ENCODE assay signal across 9 cellular contexts in genomic region chr17:62778990-62779681, GRCh38. TPM values are rescaled to one million over a fixed set of nuclear protein-coding genes. Genes with fewer than 3 reads are reported as not detected.
DNase-seq lines count a peak whose midpoint lies in the region; ATAC-seq and TF ChIP-seq lines count a peak whose summit lies in the region.
"Had no signal": no experiment of that assay in that cellular context is flagged by ENCODE, and none has a peak within 500 bp of the region (broad histone marks: within the 10 kb centered on the region; RNA-seq: fewer than 3 reads in every experiment).

No MANE protein-coding gene starts in this region.

- H3K36me3 Mint-ChIP-seq in stimulated activated naive B cell treated with anti-CD40 and anti-IgM and Interleukin-4, amounts not matched to agents 10 μg/mL and 1 μg/mL and 100 μg/mL, for 72 hours: peaks cover 0 to 1% of the 10 kb centered on the region in 2 donors

- H3K9me3 ChIP-seq in ovary: no peaks in the 10 kb centered on the region
- H3K9me3 ChIP-seq in tibial nerve: no peaks in the 10 kb centered on the region

- no peak overlapping the region for H3K27ac Mint-ChIP-seq in stimulated activated naive B cell treated with anti-CD40 and anti-IgM and Interleukin-4, amounts not matched to agents 10 μg/mL and 1 μg/mL and 100 μg/mL, for 72 hours
- H3K27ac Mint-ChIP-seq: stimulated activated naive CD8-positive, alpha-beta T cell treated with anti-CD3 and anti-CD28 coated beads, Interleukin-15, Interleukin-2, amounts not matched to agents 100 ng/mL and 50 ng/mL, for 24 hours had no signal

- H3K9me3 Mint-ChIP-seq in stimulated activated naive B cell treated with anti-CD40 and anti-IgM and Interleukin-4, amounts not matched to agents 10 μg/mL and 1 μg/mL and 100 μg/mL, for 72 hours: peaks cover 3 to 4% of the 10 kb centered on the region in 2 donors

- no peak for TF ChIP-seq POLR2A in ovary (IDR thresholded peaks at IDR 0.05)
- TF ChIP-seq POLR2A in tibial nerve (IDR thresholded peaks at IDR 0.05): no peak
- TF ChIP-seq POLR2A in GM18505 (IDR thresholded peaks at IDR 0.05; ENCODE audit: borderline replicate concordance, extremely low read depth, insufficient read depth, insufficient read length): no peak

- TF ChIP-seq EP300 in ovary (IDR thresholded peaks at IDR 0.05) (no peak), tibial nerve (IDR thresholded peaks at IDR 0.05) (no peak)

- H3K4me3 ChIP-seq in choroid plexus epithelial cell (ENCODE audit: low read depth, low read length): no peak overlapping the region
- H3K4me3 ChIP-seq in ovary: no peak overlapping the region
- no peak overlapping the region for H3K4me3 ChIP-seq in tibial nerve

- 35 to 46% (median 38%) methylated on average over 21 of the region's 21 CpGs for WGBS in ovary, 3 donors
- 47 to 53% methylated on average over 20 to 21 of the region's 21 CpGs for WGBS in tibial nerve, 2 donors

- no peaks in the 10 kb centered on the region for H3K4me1 Mint-ChIP-seq in stimulated activated naive B cell treated with anti-CD40 and anti-IgM and Interleukin-4, amounts not matched to agents 10 μg/mL and 1 μg/mL and 100 μg/mL, for 72 hours

- H3K27ac ChIP-seq in ovary: no peak overlapping the region
- no peak overlapping the region for H3K27ac ChIP-seq in tibial nerve

- H3K27me3 Mint-ChIP-seq in stimulated activated naive B cell treated with anti-CD40 and anti-IgM and Interleukin-4, amounts not matched to agents 10 μg/mL and 1 μg/mL and 100 μg/mL, for 72 hours: peaks cover 2 to 12% of the 10 kb centered on the region in 2 donors

- H3K27me3 ChIP-seq in ovary (no peaks in the 10 kb centered on the region), tibial nerve (no peaks in the 10 kb centered on the region)

- intact Hi-C loops in ovary (cut with DNase I): no loop called here

- H3K36me3 ChIP-seq in ovary: no peaks in the 10 kb centered on the region
- H3K36me3 ChIP-seq in tibial nerve: no peaks in the 10 kb centered on the region

- no peak overlapping the region for H3K4me3 Mint-ChIP-seq in stimulated activated naive B cell treated with anti-CD40 and anti-IgM and Interleukin-4, amounts not matched to agents 10 μg/mL and 1 μg/mL and 100 μg/mL, for 72 hours
- H3K4me3 Mint-ChIP-seq: stimulated activated naive CD8-positive, alpha-beta T cell treated with anti-CD3 and anti-CD28 coated beads, Interleukin-15, Interleukin-2, amounts not matched to agents 100 ng/mL and 50 ng/mL, for 24 hours had no signal

- ATAC-seq in GM18505 (IDR thresholded peaks at IDR 0.05; ENCODE audit: unreplicated experiment) (no peak), GM21619 (IDR thresholded peaks at IDR 0.05; ENCODE audit: unreplicated experiment) (no peak)
- ATAC-seq in stimulated activated naive B cell treated with anti-CD40 and anti-IgM and Interleukin-4, amounts not matched to agents 10 μg/mL and 1 μg/mL and 100 μg/mL, for 72 hours (replicated peaks): no peak

- H3K4me1 ChIP-seq in ovary (ENCODE audit: insufficient read depth): peaks cover 2% of the 10 kb centered on the region
- H3K4me1 ChIP-seq in tibial nerve: peaks cover 0 to 3% (median 0%) of the 10 kb centered on the region in 4 donors

- no peak for TF ChIP-seq CTCF in choroid plexus epithelial cell (conservative IDR thresholded peaks at IDR 0.05; ENCODE audit: low read depth, low read length)
- TF ChIP-seq CTCF in ovary (IDR thresholded peaks at IDR 0.05): no peak
- no peak for TF ChIP-seq CTCF in tibial nerve (IDR thresholded peaks at IDR 0.05)

- DNase-seq in ELF-1 (ENCODE audit: low read depth, low spot score) (peak; percentile 78), NCI-H2171 treated with DMSO at 0.1 percent for 48 hours (lab: John Stamatoyannopoulos, UW) (peak; percentile 98), choroid plexus epithelial cell (ENCODE audit: low read depth) (peak; percentile 96), ovary (peak in 3 of 5 donors; percentile 13 to 45 (median 43)), tibial nerve (ENCODE audit: low spot score in 2 of 2) (no peak)
- no peak for DNase-seq in stimulated activated naive B cell treated with anti-CD40 and anti-IgM and Interleukin-4, amounts not matched to agents 10 μg/mL and 1 μg/mL and 100 μg/mL, for 72 hours

RNA-seq across cellular contexts. Expression of gene MARCHF10, which starts 29.0 kb away (rescaled TPM):
- 1 to 10 TPM in 1 of 7 donors, under 1 TPM in 3, not detected in 3; 0.35 to 6.5 (median 0.71) TPM for total RNA-seq in ovary
- polyA plus RNA-seq in ovary: under 1 TPM; 0.06 to 0.15 TPM
- total RNA-seq in tibial nerve: 10 to 100 TPM in 1 of 4 donors, 1 to 10 TPM in 3; 1.8 to 11.7 (median 3.6) TPM

Comparison
In these comparisons a context has a peak if more than half of its experiments do, and no peak if none do; other contexts are left out.
1. DNase-seq: peak in ELF-1 (single experiment), NCI-H2171 treated with DMSO at 0.1 percent for 48 hours (single experiment), choroid plexus epithelial cell (single experiment) and ovary (3 of 5); none in tibial nerve (0 of 2) and stimulated activated naive B cell treated with anti-CD40 and anti-IgM and Interleukin-4, amounts not matched to agents 10 μg/mL and 1 μg/mL and 100 μg/mL, for 72 hours (single experiment).